ENCODE assay signal across 13 cellular contexts in genomic region chr17:72143245-72143644, GRCh38. TPM values are rescaled to one million over a fixed set of nuclear protein-coding genes. Genes with fewer than 3 reads are reported as not detected.
DNase-seq lines count a peak whose midpoint lies in the region; ATAC-seq and TF ChIP-seq lines count a peak whose summit lies in the region.
"Had no signal": no experiment of that assay in that cellular context is flagged by ENCODE, and none has a peak within 500 bp of the region (broad histone marks: within the 10 kb centered on the region; RNA-seq: fewer than 3 reads in every experiment).

No MANE protein-coding gene starts in this region.

- H3K9me3 ChIP-seq in Karpas-422 (ENCODE audit: low read length) (no peaks in the 10 kb centered on the region), breast epithelium (no peaks in the 10 kb centered on the region)

- H3K36me3 ChIP-seq in Karpas-422 (ENCODE audit: insufficient read depth, low read length) = no peaks in the 10 kb centered on the region
- no peaks in the 10 kb centered on the region for H3K36me3 ChIP-seq in breast epithelium

- TF ChIP-seq POLR2A in breast epithelium (IDR thresholded peaks at IDR 0.05) = no peak

- no peak overlapping the region for H3K4me3 ChIP-seq in Karpas-422 (ENCODE audit: low read length)
- H3K4me3 ChIP-seq in breast epithelium = no peak overlapping the region

- no peak overlapping the region for H3K9ac ChIP-seq in Karpas-422 (ENCODE audit: low read length)

- TF ChIP-seq CTCF in breast epithelium (IDR thresholded peaks at IDR 0.05) = no peak

- H3K4me2 ChIP-seq in Karpas-422 (ENCODE audit: low read depth, low read length, poor library complexity, severe bottlenecking) = no peak overlapping the region

- H3K27me3 ChIP-seq in Karpas-422 (ENCODE audit: low read length) (no peaks in the 10 kb centered on the region), breast epithelium (no peaks in the 10 kb centered on the region)

- no peaks in the 10 kb centered on the region for H4K20me1 ChIP-seq in Karpas-422 (ENCODE audit: insufficient read depth, low read depth, low read length)

- ATAC-seq in left colon = peak; percentile 98
- ATAC-seq in GM18868 (IDR thresholded peaks at IDR 0.05; ENCODE audit: unreplicated experiment) = no peak
- ATAC-seq in HG02870 (IDR thresholded peaks at IDR 0.05; ENCODE audit: unreplicated experiment) = no peak
- ATAC-seq: CD8-positive, alpha-beta T cell had no signal

- H3K9me2 ChIP-seq in Karpas-422 (replicated peaks; ENCODE audit: insufficient read depth, low read length) = no peaks in the 10 kb centered on the region

- H2AFZ ChIP-seq in Karpas-422 (ENCODE audit: low read length) = no peak overlapping the region

- intact Hi-C loops in left colon (cut with DNase I, micrococcal nuclease) = no loop called here
- intact Hi-C loops in breast epithelium (cut with DNase I; ENCODE audit: low total_unique reads) = no loop called here

- H3K4me1 ChIP-seq in Karpas-422 (ENCODE audit: low read length) (peaks cover 41% of the 10 kb centered on the region), breast epithelium (no peaks in the 10 kb centered on the region)

- H3K79me2 ChIP-seq in Karpas-422 (ENCODE audit: low read length) = no peaks in the 10 kb centered on the region

- no peak overlapping the region for H3K27ac ChIP-seq in Karpas-422 (ENCODE audit: low read length)
- H3K27ac ChIP-seq in breast epithelium = no peak overlapping the region

- peak; percentile 25 for DNase-seq in DMS153 treated with DMSO at 0.1 percent for 48 hours (lab: John Stamatoyannopoulos, UW; ENCODE audit: unreplicated experiment)
- peak; percentile 62 for DNase-seq in Karpas-422
- DNase-seq in NCI-H510A treated with DMSO at 0.1 percent for 48 hours (lab: John Stamatoyannopoulos, UW) = peak; percentile 84
- peak in 1 of 2 donors; percentile 30 for DNase-seq in left colon
- DNase-seq in breast epithelium (ENCODE audit: low spot score in 2 of 2) = no peak
- DNase-seq: CD8-positive, alpha-beta T cell; Kasumi-1; NCI-H1694 treated with DMSO at 0.1 percent for 48 hours; NCI-H2227 treated with DMSO at 0.1 percent for 48 hours; NK-92 treated with Interleukin-12 subunit alpha and Interleukin-12 subunit beta, amount 100 ng/mL, for 24 hours; OCI-M1 had no signal

RNA-seq across cellular contexts. Expression of gene SOX9, which starts 22.4 kb away (rescaled TPM):
- 26.4 and 30.3 TPM in 2 replicates for total RNA-seq in Karpas-422 (2014; rRNA removed; shearing (Covaris generic); ENCODE audit: low replicate concordance)
- total RNA-seq in left colon = 10 to 100 TPM; 41.1 to 49.7 TPM
- total RNA-seq in breast epithelium = 10 to 100 TPM in 2 of 3 donors, 1 to 10 TPM in 1; 3.0 to 47.7 (median 15.7) TPM
- total RNA-seq: CD8-positive, alpha-beta T cell had no signal

Comparison
In these comparisons a context has a peak if more than half of its experiments do, and no peak if none do; other contexts are left out.
1. DNase-seq: peak in DMS153 treated with DMSO at 0.1 percent for 48 hours (single experiment), Karpas-422 (single experiment) and NCI-H510A treated with DMSO at 0.1 percent for 48 hours (single experiment); none in breast epithelium (0 of 2).